ENCODE assay signal across 28 cellular contexts in the genomic region with DNA sequence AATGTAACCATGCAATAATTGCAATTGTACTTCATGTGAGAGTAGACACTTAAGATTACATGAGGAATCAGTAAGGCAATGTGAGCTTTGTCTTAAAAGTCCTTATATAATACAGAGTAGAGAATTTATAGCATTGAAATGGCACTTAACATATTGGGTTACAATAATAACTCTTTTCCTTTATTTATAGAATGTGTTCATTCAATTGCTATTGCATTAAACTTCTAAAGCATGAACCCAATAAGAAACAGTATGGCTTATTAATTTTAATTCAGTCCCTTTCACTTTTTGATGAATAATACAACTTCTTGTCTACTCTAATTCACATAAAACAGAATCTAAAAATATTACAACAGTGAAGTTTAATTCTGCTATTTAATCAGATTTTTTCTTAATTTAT.
"Had no signal": no experiment of that assay in that cellular context is flagged by ENCODE, and none has a peak within 500 bp of the region (broad histone marks: within the 10 kb centered on the region; RNA-seq: fewer than 3 reads in every experiment).

No MANE protein-coding gene starts in this region.

- H3K9me3 Mint-ChIP-seq: stimulated activated naive B cell treated with anti-CD40 and anti-IgM and Interleukin-4, amounts not matched to agents 10 μg/mL and 1 μg/mL and 100 μg/mL, for 72 hours; type B pancreatic cell had no signal

- H3K4me1 Mint-ChIP-seq: stimulated activated effector memory CD8-positive, alpha-beta T cell treated with anti-CD3 and anti-CD28 coated beads, Interleukin-12 subunit alpha, Interleukin-12 subunit beta, amount 100 ng/mL, for 72 hours; stimulated activated memory B cell treated with anti-CD40 and anti-IgM and Interleukin-4, amounts not matched to agents 10 μg/mL and 1 μg/mL and 100 μg/mL, for 72 hours; stimulated activated naive B cell treated with anti-CD40 and anti-IgM and Interleukin-4, amounts not matched to agents 10 μg/mL and 1 μg/mL and 100 μg/mL, for 72 hours; stimulated activated naive CD8-positive, alpha-beta T cell treated with anti-CD3 and anti-CD28 coated beads, Interleukin-15, amount 100 ng/mL, for 72 hours had no signal

- H3K27ac ChIP-seq: stomach, suprapubic skin, testis, thoracic aorta, thyroid gland, tibial artery, tibial nerve, transverse colon, upper lobe of left lung, upper lobe of right lung, uterus, vagina had no signal

- H3K27me3 Mint-ChIP-seq: stimulated activated memory B cell treated with anti-CD40 and anti-IgM and Interleukin-4, amounts not matched to agents 10 μg/mL and 1 μg/mL and 100 μg/mL, for 72 hours; stimulated activated naive B cell treated with anti-CD40 and anti-IgM and Interleukin-4, amounts not matched to agents 10 μg/mL and 1 μg/mL and 100 μg/mL, for 72 hours; stimulated activated naive CD8-positive, alpha-beta T cell treated with anti-CD3 and anti-CD28 coated beads, Interleukin-15, amount 100 ng/mL, for 72 hours; stimulated activated naive CD8-positive, alpha-beta T cell treated with anti-CD3 and anti-CD28 coated beads, Interleukin-15, Interleukin-2, amounts not matched to agents 100 ng/mL and 50 ng/mL, for 24 hours; type B pancreatic cell had no signal

- H3K27me3 ChIP-seq: stomach, suprapubic skin, testis, thyroid gland, tibial artery, tibial nerve, transverse colon, upper lobe of left lung, upper lobe of right lung, uterus, vagina had no signal

- H3K4me1 ChIP-seq: stomach, suprapubic skin, testis, thyroid gland, tibial artery, tibial nerve, transverse colon, upper lobe of left lung, upper lobe of right lung, uterus, vagina had no signal

- H3K9me3 ChIP-seq: suprapubic skin, testis, thoracic aorta, thyroid gland, tibial artery, tibial nerve, transverse colon, upper lobe of left lung, upper lobe of right lung, uterus, vagina had no signal

- DNase-seq: stimulated activated CD4-positive, alpha-beta T cell treated with anti-CD3 and anti-CD28 coated beads, Interleukin-2, amount 100 ng/mL, for 48 hours; stimulated activated CD4-positive, alpha-beta T cell treated with anti-CD3 and anti-CD28 coated beads, Interleukin-4, amount 100 ng/mL, for 1 hour; stimulated activated CD4-positive, alpha-beta T cell treated with anti-CD3 and anti-CD28 coated beads, Interleukin-4, amount 100 ng/mL, for 24 hours; stimulated activated CD4-positive, alpha-beta T cell treated with anti-CD3 and anti-CD28 coated beads, Interleukin-4, amount 100 ng/mL, for 4 hours; stimulated activated CD8-positive, alpha-beta memory T cell treated with anti-CD3 and anti-CD28 coated beads, Interleukin-4, amount 100 ng/mL, for 48 hours; stimulated activated naive B cell treated with anti-CD40 and anti-IgM and Interleukin-4, amounts not matched to agents 10 μg/mL and 1 μg/mL and 100 μg/mL, for 72 hours; stimulated activated naive CD4-positive, alpha-beta T cell; stimulated activated naive CD4-positive, alpha-beta T cell treated with Interleukin-2 at 50 U/mL for 16 hours; stimulated activated naive CD8-positive, alpha-beta T cell treated with anti-CD3 and anti-CD28 coated beads, Interleukin-15, amount 100 ng/mL, for 72 hours; stimulated activated naive CD8-positive, alpha-beta T cell treated with anti-CD3 and anti-CD28 coated beads, Interleukin-15, Interleukin-2, amounts not matched to agents 100 U/mL and 50 U/mL, for 24 hours; stomach; substantia nigra; testis; thyroid gland; tibial artery; transverse colon; trophoblast cell; upper lobe of left lung; upper lobe of right lung; uterus had no signal

- H3K36me3 ChIP-seq: stomach, suprapubic skin, thoracic aorta, thyroid gland, tibial artery, tibial nerve, transverse colon, upper lobe of left lung, upper lobe of right lung, uterus, vagina had no signal

- ATAC-seq: stimulated activated effector memory CD8-positive, alpha-beta T cell treated with anti-CD3 and anti-CD28 coated beads, Interleukin-12 subunit alpha, Interleukin-12 subunit beta, amount 100 ng/mL, for 72 hours; stimulated activated memory B cell treated with anti-CD40 and anti-IgM and Interleukin-4, amounts not matched to agents 10 μg/mL and 1 μg/mL and 100 μg/mL, for 72 hours; stimulated activated naive B cell treated with anti-CD40 and anti-IgM and Interleukin-4, amounts not matched to agents 10 μg/mL and 1 μg/mL and 100 μg/mL, for 72 hours; stimulated activated naive CD8-positive, alpha-beta T cell treated with anti-CD3 and anti-CD28 coated beads, Interleukin-15, amount 100 ng/mL, for 72 hours; stimulated activated naive CD8-positive, alpha-beta T cell treated with anti-CD3 and anti-CD28 coated beads, Interleukin-15, Interleukin-2, amounts not matched to agents 100 U/mL and 50 U/mL, for 24 hours; upper lobe of right lung had no signal

- H3K36me3 Mint-ChIP-seq: stimulated activated effector memory CD8-positive, alpha-beta T cell treated with anti-CD3 and anti-CD28 coated beads, Interleukin-12 subunit alpha, Interleukin-12 subunit beta, amount 100 ng/mL, for 72 hours; stimulated activated memory B cell treated with anti-CD40 and anti-IgM and Interleukin-4, amounts not matched to agents 10 μg/mL and 1 μg/mL and 100 μg/mL, for 72 hours; stimulated activated naive B cell treated with anti-CD40 and anti-IgM and Interleukin-4, amounts not matched to agents 10 μg/mL and 1 μg/mL and 100 μg/mL, for 72 hours; type B pancreatic cell had no signal

- H3K4me3 ChIP-seq: stomach, suprapubic skin, testis, thoracic aorta, thyroid gland, tibial artery, tibial nerve, transverse colon, upper lobe of left lung, upper lobe of right lung, uterus, vagina had no signal

- H3K4me3 Mint-ChIP-seq: stimulated activated effector memory CD8-positive, alpha-beta T cell treated with anti-CD3 and anti-CD28 coated beads, Interleukin-12 subunit alpha, Interleukin-12 subunit beta, amount 100 ng/mL, for 72 hours; stimulated activated memory B cell treated with anti-CD40 and anti-IgM and Interleukin-4, amounts not matched to agents 10 μg/mL and 1 μg/mL and 100 μg/mL, for 72 hours; stimulated activated naive B cell treated with anti-CD40 and anti-IgM and Interleukin-4, amounts not matched to agents 10 μg/mL and 1 μg/mL and 100 μg/mL, for 72 hours; stimulated activated naive CD8-positive, alpha-beta T cell treated with anti-CD3 and anti-CD28 coated beads, Interleukin-15, amount 100 ng/mL, for 72 hours; stimulated activated naive CD8-positive, alpha-beta T cell treated with anti-CD3 and anti-CD28 coated beads, Interleukin-15, Interleukin-2, amounts not matched to agents 100 ng/mL and 50 ng/mL, for 24 hours; type B pancreatic cell had no signal

- H3K27ac Mint-ChIP-seq: stimulated activated effector memory CD8-positive, alpha-beta T cell treated with anti-CD3 and anti-CD28 coated beads, Interleukin-12 subunit alpha, Interleukin-12 subunit beta, amount 100 ng/mL, for 72 hours; stimulated activated memory B cell treated with anti-CD40 and anti-IgM and Interleukin-4, amounts not matched to agents 10 μg/mL and 1 μg/mL and 100 μg/mL, for 72 hours; stimulated activated naive B cell treated with anti-CD40 and anti-IgM and Interleukin-4, amounts not matched to agents 10 μg/mL and 1 μg/mL and 100 μg/mL, for 72 hours; stimulated activated naive CD8-positive, alpha-beta T cell treated with anti-CD3 and anti-CD28 coated beads, Interleukin-15, amount 100 ng/mL, for 72 hours; stimulated activated naive CD8-positive, alpha-beta T cell treated with anti-CD3 and anti-CD28 coated beads, Interleukin-15, Interleukin-2, amounts not matched to agents 100 ng/mL and 50 ng/mL, for 24 hours; type B pancreatic cell had no signal
